Comparison of ENCODE assay signal across 1 cellular context in the genomic region with DNA sequence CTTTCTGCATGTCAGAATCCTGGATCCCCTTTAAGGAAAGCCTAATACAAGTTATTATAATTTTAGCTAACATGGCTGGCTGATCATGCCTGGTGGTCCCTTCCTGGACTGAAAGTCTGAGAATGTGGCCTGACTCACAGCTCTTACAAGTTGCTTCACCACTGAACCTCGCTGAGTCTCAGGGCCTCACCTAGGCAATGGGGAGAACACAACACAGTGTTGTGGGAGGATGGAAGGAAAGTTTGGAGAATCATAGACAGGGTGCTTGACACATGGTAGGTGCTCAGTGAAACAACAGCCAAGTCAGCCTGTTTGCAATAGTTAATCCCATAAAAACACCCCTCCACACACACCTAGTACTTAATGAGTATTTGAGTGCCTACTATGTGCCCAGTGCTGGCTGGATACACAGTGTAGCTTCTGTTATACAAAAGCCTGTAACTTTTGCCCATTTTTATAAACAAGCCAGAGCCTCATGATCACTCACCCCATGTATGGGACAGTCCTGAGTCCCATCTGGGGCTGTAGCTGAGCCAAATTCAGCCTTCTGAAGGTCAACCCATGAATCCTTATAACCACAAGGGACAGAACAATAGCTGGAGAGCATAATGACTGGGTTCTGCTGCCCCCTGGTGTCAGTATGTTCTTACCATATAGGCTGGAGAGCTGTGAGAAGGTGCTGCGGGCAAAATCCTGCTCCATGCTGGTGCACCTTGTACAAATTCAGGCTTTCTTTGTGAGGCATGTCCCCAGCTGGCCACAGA.
TF ChIP-seq lines count a peak whose summit lies in the region.

No MANE protein-coding gene starts in this region.

TF ChIP-seq in K562, 482 proteins besides CTCF, POLR2A, EP300 and RAD21 (continued from another document):
- TF ChIP-seq, protein P1, sequence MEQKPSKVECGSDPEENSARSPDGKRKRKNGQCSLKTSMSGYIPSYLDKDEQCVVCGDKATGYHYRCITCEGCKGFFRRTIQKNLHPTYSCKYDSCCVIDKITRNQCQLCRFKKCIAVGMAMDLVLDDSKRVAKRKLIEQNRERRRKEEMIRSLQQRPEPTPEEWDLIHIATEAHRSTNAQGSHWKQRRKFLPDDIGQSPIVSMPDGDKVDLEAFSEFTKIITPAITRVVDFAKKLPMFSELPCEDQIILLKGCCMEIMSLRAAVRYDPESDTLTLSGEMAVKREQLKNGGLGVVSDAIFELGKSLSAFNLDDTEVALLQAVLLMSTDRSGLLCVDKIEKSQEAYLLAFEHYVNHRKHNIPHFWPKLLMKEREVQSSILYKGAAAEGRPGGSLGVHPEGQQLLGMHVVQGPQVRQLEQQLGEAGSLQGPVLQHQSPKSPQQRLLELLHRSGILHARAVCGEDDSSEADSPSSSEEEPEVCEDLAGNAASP (IDR thresholded peaks at IDR 0.05) = no peak
- TF ChIP-seq RBM17 (IDR thresholded peaks at IDR 0.05; ENCODE audit: borderline replicate concordance, low read depth, low read length) = no peak
- TF ChIP-seq STAG1 (CRISPR knock-in tag; IDR thresholded peaks at IDR 0.05; ENCODE audit: borderline replicate concordance) = peak; percentile 77; the same call in 1 of the 2 replicates
- TF ChIP-seq DMBX1 (CRISPR knock-in tag; IDR thresholded peaks at IDR 0.05; ENCODE audit: borderline replicate concordance) = 0 out of 2 replicates have a peak, but pooled peaks have one; percentile 12
- TF ChIP-seq, protein P2, sequence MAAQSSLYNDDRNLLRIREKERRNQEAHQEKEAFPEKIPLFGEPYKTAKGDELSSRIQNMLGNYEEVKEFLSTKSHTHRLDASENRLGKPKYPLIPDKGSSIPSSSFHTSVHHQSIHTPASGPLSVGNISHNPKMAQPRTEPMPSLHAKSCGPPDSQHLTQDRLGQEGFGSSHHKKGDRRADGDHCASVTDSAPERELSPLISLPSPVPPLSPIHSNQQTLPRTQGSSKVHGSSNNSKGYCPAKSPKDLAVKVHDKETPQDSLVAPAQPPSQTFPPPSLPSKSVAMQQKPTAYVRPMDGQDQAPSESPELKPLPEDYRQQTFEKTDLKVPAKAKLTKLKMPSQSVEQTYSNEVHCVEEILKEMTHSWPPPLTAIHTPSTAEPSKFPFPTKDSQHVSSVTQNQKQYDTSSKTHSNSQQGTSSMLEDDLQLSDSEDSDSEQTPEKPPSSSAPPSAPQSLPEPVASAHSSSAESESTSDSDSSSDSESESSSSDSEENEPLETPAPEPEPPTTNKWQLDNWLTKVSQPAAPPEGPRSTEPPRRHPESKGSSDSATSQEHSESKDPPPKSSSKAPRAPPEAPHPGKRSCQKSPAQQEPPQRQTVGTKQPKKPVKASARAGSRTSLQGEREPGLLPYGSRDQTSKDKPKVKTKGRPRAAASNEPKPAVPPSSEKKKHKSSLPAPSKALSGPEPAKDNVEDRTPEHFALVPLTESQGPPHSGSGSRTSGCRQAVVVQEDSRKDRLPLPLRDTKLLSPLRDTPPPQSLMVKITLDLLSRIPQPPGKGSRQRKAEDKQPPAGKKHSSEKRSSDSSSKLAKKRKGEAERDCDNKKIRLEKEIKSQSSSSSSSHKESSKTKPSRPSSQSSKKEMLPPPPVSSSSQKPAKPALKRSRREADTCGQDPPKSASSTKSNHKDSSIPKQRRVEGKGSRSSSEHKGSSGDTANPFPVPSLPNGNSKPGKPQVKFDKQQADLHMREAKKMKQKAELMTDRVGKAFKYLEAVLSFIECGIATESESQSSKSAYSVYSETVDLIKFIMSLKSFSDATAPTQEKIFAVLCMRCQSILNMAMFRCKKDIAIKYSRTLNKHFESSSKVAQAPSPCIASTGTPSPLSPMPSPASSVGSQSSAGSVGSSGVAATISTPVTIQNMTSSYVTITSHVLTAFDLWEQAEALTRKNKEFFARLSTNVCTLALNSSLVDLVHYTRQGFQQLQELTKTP (IDR thresholded peaks at IDR 0.05; ENCODE audit: low read depth in 1 of 2, partially characterized antibody in 2 of 2) = no peak
- TF ChIP-seq SIN3A (IDR thresholded peaks at IDR 0.05; ENCODE audit: borderline replicate concordance in 2 of 2, control insufficient read depth in 1 of 2, low read depth in 2 of 2, low read length in 2 of 2) = no peak
- no peak for TF ChIP-seq FUS (optimal IDR thresholded peaks at IDR 0.05; ENCODE audit: low read depth, low read length)
- TF ChIP-seq ZNF23 (CRISPR knock-in tag; IDR thresholded peaks at IDR 0.05) = no peak
- TF ChIP-seq, protein P3, sequence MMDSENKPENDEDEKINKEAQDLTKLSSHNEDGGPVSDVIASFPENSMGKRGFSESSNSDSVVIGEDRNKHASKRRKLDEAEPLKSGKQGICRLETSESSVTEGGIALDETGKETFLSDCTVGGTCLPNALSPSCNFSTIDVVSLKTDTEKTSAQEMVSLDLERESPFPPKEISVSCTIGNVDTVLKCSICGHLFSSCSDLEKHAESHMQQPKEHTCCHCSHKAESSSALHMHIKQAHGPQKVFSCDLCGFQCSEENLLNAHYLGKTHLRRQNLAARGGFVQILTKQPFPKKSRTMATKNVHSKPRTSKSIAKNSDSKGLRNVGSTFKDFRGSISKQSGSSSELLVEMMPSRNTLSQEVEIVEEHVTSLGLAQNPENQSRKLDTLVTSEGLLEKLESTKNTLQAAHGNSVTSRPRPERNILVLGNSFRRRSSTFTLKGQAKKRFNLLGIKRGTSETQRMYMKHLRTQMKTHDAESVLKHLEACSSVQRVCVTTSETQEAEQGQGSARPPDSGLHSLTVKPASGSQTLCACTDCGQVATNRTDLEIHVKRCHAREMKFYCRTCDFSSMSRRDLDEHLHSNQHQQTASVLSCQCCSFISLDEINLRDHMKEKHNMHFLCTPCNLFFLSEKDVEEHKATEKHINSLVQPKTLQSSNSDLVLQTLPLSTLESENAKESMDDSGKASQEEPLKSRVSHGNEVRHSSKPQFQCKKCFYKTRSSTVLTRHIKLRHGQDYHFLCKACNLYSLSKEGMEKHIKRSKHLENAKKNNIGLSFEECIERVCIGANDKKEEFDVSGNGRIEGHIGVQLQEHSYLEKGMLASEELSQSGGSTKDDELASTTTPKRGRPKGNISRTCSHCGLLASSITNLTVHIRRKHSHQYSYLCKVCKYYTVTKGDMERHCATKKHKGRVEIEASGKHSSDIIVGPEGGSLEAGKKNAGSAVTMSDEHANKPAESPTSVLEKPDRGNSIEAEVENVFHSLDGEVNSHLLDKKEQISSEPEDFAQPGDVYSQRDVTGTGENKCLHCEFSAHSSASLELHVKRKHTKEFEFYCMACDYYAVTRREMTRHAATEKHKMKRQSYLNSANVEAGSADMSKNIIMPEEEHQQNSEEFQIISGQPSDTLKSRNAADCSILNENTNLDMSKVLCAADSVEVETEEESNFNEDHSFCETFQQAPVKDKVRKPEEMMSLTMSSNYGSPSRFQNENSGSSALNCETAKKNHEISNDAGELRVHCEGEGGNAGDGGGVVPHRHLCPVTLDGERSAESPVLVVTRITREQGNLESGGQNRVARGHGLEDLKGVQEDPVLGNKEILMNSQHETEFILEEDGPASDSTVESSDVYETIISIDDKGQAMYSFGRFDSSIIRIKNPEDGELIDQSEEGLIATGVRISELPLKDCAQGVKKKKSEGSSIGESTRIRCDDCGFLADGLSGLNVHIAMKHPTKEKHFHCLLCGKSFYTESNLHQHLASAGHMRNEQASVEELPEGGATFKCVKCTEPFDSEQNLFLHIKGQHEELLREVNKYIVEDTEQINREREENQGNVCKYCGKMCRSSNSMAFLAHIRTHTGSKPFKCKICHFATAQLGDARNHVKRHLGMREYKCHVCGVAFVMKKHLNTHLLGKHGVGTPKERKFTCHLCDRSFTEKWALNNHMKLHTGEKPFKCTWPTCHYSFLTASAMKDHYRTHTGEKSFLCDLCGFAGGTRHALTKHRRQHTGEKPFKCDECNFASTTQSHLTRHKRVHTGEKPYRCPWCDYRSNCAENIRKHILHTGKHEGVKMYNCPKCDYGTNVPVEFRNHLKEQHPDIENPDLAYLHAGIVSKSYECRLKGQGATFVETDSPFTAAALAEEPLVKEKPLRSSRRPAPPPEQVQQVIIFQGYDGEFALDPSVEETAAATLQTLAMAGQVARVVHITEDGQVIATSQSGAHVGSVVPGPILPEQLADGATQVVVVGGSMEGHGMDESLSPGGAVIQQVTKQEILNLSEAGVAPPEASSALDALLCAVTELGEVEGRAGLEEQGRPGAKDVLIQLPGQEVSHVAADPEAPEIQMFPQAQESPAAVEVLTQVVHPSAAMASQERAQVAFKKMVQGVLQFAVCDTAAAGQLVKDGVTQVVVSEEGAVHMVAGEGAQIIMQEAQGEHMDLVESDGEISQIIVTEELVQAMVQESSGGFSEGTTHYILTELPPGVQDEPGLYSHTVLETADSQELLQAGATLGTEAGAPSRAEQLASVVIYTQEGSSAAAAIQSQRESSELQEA (IDR thresholded peaks at IDR 0.05; ENCODE audit: low read depth) = no peak
TF ChIP-seq in K562: peak in this region for 10.
